21 cellular contexts compared by ENCODE assay signal in the genomic region with DNA sequence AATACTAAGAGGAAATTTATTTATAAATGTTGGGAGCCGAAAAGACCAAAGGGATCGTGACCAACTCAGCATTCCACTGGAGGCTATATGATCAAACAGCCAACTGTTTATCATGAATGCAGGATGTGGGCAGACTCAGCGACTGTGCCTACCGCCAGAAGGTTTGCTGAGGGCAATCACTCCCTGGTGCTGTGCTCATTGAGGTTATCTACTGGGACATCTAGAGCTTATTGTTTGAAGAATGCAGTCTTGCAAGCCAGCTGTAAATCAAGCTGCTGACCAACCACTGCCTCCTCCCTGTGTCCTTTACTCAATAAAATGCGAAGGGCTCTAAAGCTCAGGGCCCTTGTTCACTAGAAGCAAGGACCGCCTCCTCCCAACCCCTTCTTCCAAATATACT.
"Had no signal": no experiment of that assay in that cellular context is flagged by ENCODE, and none has a peak within 500 bp of the region (broad histone marks: within the 10 kb centered on the region; RNA-seq: fewer than 3 reads in every experiment).

No MANE protein-coding gene starts in this region.

- H3K4me1 ChIP-seq: esophagus muscularis mucosa, gastroesophageal sphincter, left ventricle myocardium inferior, lower lobe of right lung, neural progenitor cell, pancreas had no signal

- H2AFZ ChIP-seq: neural progenitor cell had no signal

- H3K4me3 Mint-ChIP-seq: dendritic cell treated with granulocyte-macrophage colony-stimulating factor and Interleukin-4, amounts not matched to agents 40 ng/mL and 50 ng/mL, for 4 days; effector memory CD8-positive, alpha-beta T cell; immature natural killer cell; natural killer cell treated with Interleukin-12 subunit alpha and Interleukin-12 subunit beta and Interleukin-15 and Interleukin-18, amount 100 ng/mL, for 72 hours; neural progenitor cell had no signal

- H3K27me3 ChIP-seq: esophagus muscularis mucosa, neural progenitor cell, pancreas had no signal

- H3K27ac ChIP-seq: epithelial cell of prostate, esophagus muscularis mucosa, gastroesophageal sphincter, left ventricle myocardium inferior, lower lobe of right lung, neural progenitor cell, pancreas had no signal

- H3K4me2 ChIP-seq: neural progenitor cell had no signal

- DNase-seq: effector memory CD8-positive, alpha-beta T cell; immature natural killer cell; kidney; left cardiac atrium; left ventricle myocardium inferior; lower lobe of right lung; mesenchymal stem cell; midbrain; nucleus accumbens; pancreas; right cardiac atrium; small intestine; stimulated activated CD4-positive, alpha-beta T cell treated with anti-CD3 and anti-CD28 coated beads, Interleukin-12 subunit alpha, Interleukin-12 subunit beta, amount 100 ng/mL, for 4 hours; stimulated activated naive CD4-positive, alpha-beta T cell treated with Interleukin-2 at 50 U/mL for 16 hours had no signal

- H3K9me3 ChIP-seq: esophagus muscularis mucosa, gastroesophageal sphincter, left ventricle myocardium inferior, lower lobe of right lung, pancreas had no signal

- H3K4me1 Mint-ChIP-seq: immature natural killer cell, neural progenitor cell had no signal

- H3K9me3 Mint-ChIP-seq: dendritic cell treated with granulocyte-macrophage colony-stimulating factor and Interleukin-4, amounts not matched to agents 40 ng/mL and 50 ng/mL, for 4 days; effector memory CD8-positive, alpha-beta T cell; immature natural killer cell; natural killer cell treated with Interleukin-12 subunit alpha and Interleukin-12 subunit beta and Interleukin-15 and Interleukin-18, amount 100 ng/mL, for 72 hours; neural progenitor cell had no signal

- H3K27me3 Mint-ChIP-seq: progenitor cell of endocrine pancreas had no signal

- H3K36me3 ChIP-seq: esophagus muscularis mucosa, gastroesophageal sphincter, left ventricle myocardium inferior, lower lobe of right lung, neural progenitor cell, pancreas had no signal

- H3K9ac ChIP-seq: neural progenitor cell had no signal

- H3K4me3 ChIP-seq: esophagus muscularis mucosa, gastroesophageal sphincter, left ventricle myocardium inferior, lower lobe of right lung, neural progenitor cell, pancreas had no signal

- H3K36me3 Mint-ChIP-seq: immature natural killer cell; natural killer cell treated with Interleukin-12 subunit alpha and Interleukin-12 subunit beta and Interleukin-15 and Interleukin-18, amount 100 ng/mL, for 72 hours; neural progenitor cell had no signal

- H3K27ac Mint-ChIP-seq: dendritic cell treated with granulocyte-macrophage colony-stimulating factor and Interleukin-4, amounts not matched to agents 40 ng/mL and 50 ng/mL, for 4 days; effector memory CD8-positive, alpha-beta T cell; immature natural killer cell; natural killer cell treated with Interleukin-12 subunit alpha and Interleukin-12 subunit beta and Interleukin-15 and Interleukin-18, amount 100 ng/mL, for 72 hours; neural progenitor cell; progenitor cell of endocrine pancreas had no signal
